17 cellular contexts compared by ENCODE assay signal in genomic region chr12:23628836-23629235, GRCh38.
A peak's percentile ranks its signal among the peaks of the same experiment; 100 is the strongest.
DNase-seq lines count a peak whose midpoint lies in the region; ATAC-seq and FAIRE-seq lines count a peak whose summit lies in the region.
"Had no signal": no experiment of that assay in that cellular context is flagged by ENCODE, and none has a peak within 500 bp of the region (broad histone marks: within the 10 kb centered on the region; RNA-seq: fewer than 3 reads in every experiment).

No MANE protein-coding gene starts in this region.

- DNase-seq in RPMI7951 (ENCODE audit: low read depth), result peak; percentile 0
- DNase-seq in medulla oblongata (ENCODE audit: extremely low spot score), result peak; percentile 58
- no peak for DNase-seq in NCI-H146 treated with DMSO at 0.1 percent for 48 hours (lab: John Stamatoyannopoulos, UW; ENCODE audit: unreplicated experiment)
- DNase-seq: AML-193, DMS79 treated with DMSO at 0.1 percent for 48 hours, KBM-7, NCI-H1105, NCI-H1694 treated with DMSO at 0.1 percent for 48 hours, NCI-H510A, NCI-H774, RPMI8226, SHP77 treated with DMSO at 0.1 percent for 48 hours had no signal

- ATAC-seq in HG03196 (IDR thresholded peaks at IDR 0.05; ENCODE audit: unreplicated experiment), result no peak
- no peak for ATAC-seq in HG02870 (IDR thresholded peaks at IDR 0.05; ENCODE audit: unreplicated experiment)
- no peak for ATAC-seq in HG02588 (IDR thresholded peaks at IDR 0.05; ENCODE audit: unreplicated experiment)
- ATAC-seq: SK-N-SH treated with all-trans-retinoic acid at 6 μM for 48 hours had no signal

- FAIRE-seq in endometrium (lab: Jason Lieb, UNC), result peak; percentile 57
